Comparison of ENCODE assay signal across 8 cellular contexts in genomic region chr12:48996794-48997718, GRCh38. TPM values are rescaled to one million over a fixed set of nuclear protein-coding genes. Genes with fewer than 3 reads are reported as not detected.
DNase-seq lines count a peak whose midpoint lies in the region; ATAC-seq, FAIRE-seq and TF ChIP-seq lines count a peak whose summit lies in the region.

No MANE protein-coding gene starts in this region.

- TF ChIP-seq POLR2A in upper lobe of left lung (IDR thresholded peaks at IDR 0.05), result no peak

- ATAC-seq in GM21529 (IDR thresholded peaks at IDR 0.05; ENCODE audit: unreplicated experiment) (peak; percentile 28), upper lobe of left lung (ENCODE audit: low FRiP score in 2 of 2) (peak; percentile 74 to 86), GM18870 (IDR thresholded peaks at IDR 0.05; ENCODE audit: unreplicated experiment) (no peak)

- H3K27me3 Mint-ChIP-seq in nephron (ENCODE audit: low read depth), result peaks cover 81% of the 10 kb centered on the region

- 3 to 6% methylated on average over 27 to 52 of the region's 71 CpGs for WGBS in upper lobe of left lung, 2 donors

- H3K27ac Mint-ChIP-seq in nephron, result peak overlapping the region in 1 of 3 experiments; percentile 10

- TF ChIP-seq CTCF in nephron (IDR thresholded peaks at IDR 0.05; ENCODE audit: unreplicated experiment in 3 of 3) (peak; percentile 77 to 83 (median 80)), upper lobe of left lung (IDR thresholded peaks at IDR 0.05) (peak; percentile 72 to 79 (median 78))

- H3K9me3 Mint-ChIP-seq in nephron, result no peaks in the 10 kb centered on the region

- peaks cover 0 to 19% (median 10%) of the 10 kb centered on the region in 4 donors for H3K36me3 ChIP-seq in upper lobe of left lung

- FAIRE-seq in frontal cortex (lab: Jason Lieb, UNC), result no peak

- H3K36me3 Mint-ChIP-seq in nephron (ENCODE audit: low read depth), result peaks cover 17% of the 10 kb centered on the region

- H3K27me3 ChIP-seq in upper lobe of left lung, result peaks cover 0 to 41% (median 28%) of the 10 kb centered on the region in 4 donors

- TF ChIP-seq EP300 in upper lobe of left lung (IDR thresholded peaks at IDR 0.05), result no peak

- H3K4me1 ChIP-seq in upper lobe of left lung, result peaks cover 36 to 51% (median 47%) of the 10 kb centered on the region in 4 donors

- no peaks in the 10 kb centered on the region for H3K9me3 ChIP-seq in upper lobe of left lung

- H3K27ac ChIP-seq in upper lobe of left lung, result no peak overlapping the region

- peaks cover 31% of the 10 kb centered on the region for H3K4me1 Mint-ChIP-seq in nephron

- DNase-seq in AG08396 (ENCODE audit: low spot score) (peak; percentile 89), NOMO-1 treated with DMSO at 0.1 percent for 48 hours (lab: John Stamatoyannopoulos, UW; ENCODE audit: unreplicated experiment) (peak; percentile 61), activated gamma-delta T cell (lab: John Stamatoyannopoulos, UW) (peak; percentile 48), frontal cortex (ENCODE audit: low spot score in 2 of 2) (peak; percentile 82 to 84), upper lobe of left lung (peak; percentile 84 to 87)

- H3K4me3 ChIP-seq in upper lobe of left lung, result peak overlapping the region; percentile 39 to 61 (median 46)

- peak overlapping the region; percentile 48 to 64 (median 58) for H3K4me3 Mint-ChIP-seq in nephron

RNA-seq across cellular contexts. Expression of gene DDN, which starts 2.1 kb away (rescaled TPM):
- total RNA-seq in frontal cortex, result 14.7 TPM
- total RNA-seq in upper lobe of left lung, result under 1 TPM in 4 of 6 donors, not detected in 2; 0.13 to 0.30 (median 0.18) TPM

RNA-seq across cellular contexts. Expression of gene WNT1, which starts 18.9 kb away (rescaled TPM):
- total RNA-seq in frontal cortex, result not detected
- total RNA-seq in upper lobe of left lung, result under 1 TPM in 1 of 6 donors, not detected in 5; 0.34 TPM

RNA-seq across cellular contexts. Expression of gene PRKAG1, which starts 21.5 kb away (rescaled TPM):
- total RNA-seq in frontal cortex (29.3 TPM), upper lobe of left lung (10 to 100 TPM; 25.1 to 56.5 (median 42.0) TPM)

RNA-seq across cellular contexts. Expression of gene WNT10B, which starts 25.5 kb away (rescaled TPM):
- total RNA-seq in frontal cortex, result 3.7 TPM
- total RNA-seq in upper lobe of left lung, result 1 to 10 TPM in 1 of 6 donors, under 1 TPM in 2, not detected in 3; 0.69 to 2.2 (median 0.74) TPM

RNA-seq across cellular contexts. Expression of gene ARF3, which starts 39.8 kb away (rescaled TPM):
- 67.7 TPM for total RNA-seq in frontal cortex
- total RNA-seq in upper lobe of left lung, result 100 to 1,000 TPM in 3 of 6 donors, 10 to 100 TPM in 3; 67.4 to 178 (median 99.2) TPM

Comparison
In these comparisons a context has a peak if more than half of its experiments do, and no peak if none do; other contexts are left out.
1. RNA of gene DDN, which starts 2.1 kb away (total RNA-seq): 14.7 TPM in frontal cortex (single experiment); 0.13 to 0.30 TPM in upper lobe of left lung; every median in the first group is over 10 times any median in the second.
2. Peak in every context shown above with its lines, with median percentiles within 50 percentile points of each other: DNase-seq.